In genomic region chr22:27063381-27063780, GRCh38 we compare ENCODE assay signal across 23 cellular contexts.
DNase-seq lines count a peak whose midpoint lies in the region; ATAC-seq and TF ChIP-seq lines count a peak whose summit lies in the region.
"Had no signal": no experiment of that assay in that cellular context is flagged by ENCODE, and none has a peak within 500 bp of the region (broad histone marks: within the 10 kb centered on the region; RNA-seq: fewer than 3 reads in every experiment).

No MANE protein-coding gene starts in this region.

- H3K9me3 ChIP-seq in A673 (ENCODE audit: low read depth, low read length, poor library complexity, severe bottlenecking): no peaks in the 10 kb centered on the region
- H3K9me3 ChIP-seq: Peyer's patch had no signal

- intact Hi-C loops in A673 (cut with micrococcal nuclease; ENCODE audit: unreplicated experiment) (loop anchor here (10.0 kb wide), 1 partner anchor 219 kb away; no protein-coding TSS in a partner anchor), lower leg skin (cut with DNase I; ENCODE audit: low total_unique reads) (no loop called here)

- WGBS in lower leg skin, 2 donors: 24 to 29% methylated on average over 5 of the region's 5 CpGs

- TF ChIP-seq POLR2A in lower leg skin (IDR thresholded peaks at IDR 0.05): no peak

- peak; percentile 83 for DNase-seq in A673 (ENCODE audit: low spot score)
- peak; percentile 18 for DNase-seq in GM03348 (ENCODE audit: low spot score)
- peak; percentile 7 for DNase-seq in fibroblast of the aortic adventitia (ENCODE audit: low read depth)
- DNase-seq in neural crest cell (ENCODE audit: low read depth, low spot score): peak; percentile 23
- DNase-seq in HUDEP-2 (lab: John Stamatoyannopoulos, UW; ENCODE audit: unreplicated experiment in 76 of 76): no peak
- DNase-seq in lower leg skin (ENCODE audit: low spot score in 2 of 2): no peak
- no peak for DNase-seq in activated CD4-positive, alpha-beta T cell treated with anti-CD3 and anti-CD28 coated beads for 4 hours
- DNase-seq in foreskin keratinocyte: no peak
- DNase-seq: CD4-positive, CD25-positive, alpha-beta regulatory T cell; DMS79; GOT3; HCEC 1CT; IMR-90; NCI-H1105; NCI-H146; NCI-H2029; NCI-H2171 treated with DMSO at 0.1 percent for 48 hours; NCI-H524 treated with DMSO at 0.1 percent for 48 hours; NCI-H82; Peyer's patch had no signal

- H3K9me3 Mint-ChIP-seq in neural crest cell: no peaks in the 10 kb centered on the region

- POLR2A ChIA-PET in A673 (lab: Charles Lee; ENCODE audit: low non-redundant PET): no interaction called here

- TF ChIP-seq CTCF in A673 (conservative IDR thresholded peaks at IDR 0.05; ENCODE audit: low read depth, low read length) (no peak), fibroblast of the aortic adventitia (IDR thresholded peaks at IDR 0.05; ENCODE audit: insufficient read depth, low read length) (no peak), neural crest cell (conservative IDR thresholded peaks at IDR 0.05) (no peak), lower leg skin (IDR thresholded peaks at IDR 0.05) (no peak), foreskin keratinocyte (conservative IDR thresholded peaks at IDR 0.05) (no peak)

- peak overlapping the region; percentile 14 for H3K27ac Mint-ChIP-seq in neural crest cell (ENCODE audit: unreplicated experiment)
- H3K27ac Mint-ChIP-seq: B cell; CD4-positive, CD25-positive, alpha-beta regulatory T cell had no signal

- no peaks in the 10 kb centered on the region for H3K36me3 Mint-ChIP-seq in neural crest cell (ENCODE audit: low read depth)
- H3K36me3 Mint-ChIP-seq: CD4-positive, CD25-positive, alpha-beta regulatory T cell had no signal

- BruUV-seq in A673 (replicated peaks; lab: Mats Ljungman, UMichigan): no TSS peak

- H3K4me3 ChIP-seq in A673 (ENCODE audit: low read depth, low read length, poor library complexity, severe bottlenecking) (no peak overlapping the region), fibroblast of the aortic adventitia (ENCODE audit: low read depth, low read length) (no peak overlapping the region), lower leg skin (ENCODE audit: low read depth, poor library complexity, severe bottlenecking) (no peak overlapping the region)
- H3K4me3 ChIP-seq: GM12878, Peyer's patch had no signal

- peak overlapping the region; percentile 76 for H3K27ac ChIP-seq in A673 (ENCODE audit: low read depth, low read length, poor library complexity, severe bottlenecking)
- H3K27ac ChIP-seq in foreskin keratinocyte: no peak overlapping the region
- H3K27ac ChIP-seq: KMS-11, Peyer's patch had no signal

- peaks cover 50% of the 10 kb centered on the region for H3K4me1 Mint-ChIP-seq in neural crest cell
- H3K4me1 Mint-ChIP-seq: B cell had no signal

- H3K27me3 Mint-ChIP-seq in neural crest cell (ENCODE audit: low read depth): no peaks in the 10 kb centered on the region
- H3K27me3 Mint-ChIP-seq: CD4-positive, CD25-positive, alpha-beta regulatory T cell had no signal

- peak overlapping the region; percentile 7 for H3K4me3 Mint-ChIP-seq in neural crest cell
- H3K4me3 Mint-ChIP-seq: B cell; CD4-positive, CD25-positive, alpha-beta regulatory T cell had no signal

- no peaks in the 10 kb centered on the region for H3K36me3 ChIP-seq in A673 (ENCODE audit: insufficient read depth, low read length, poor library complexity, severe bottlenecking)
- H3K36me3 ChIP-seq: Peyer's patch had no signal

- H3K27me3 ChIP-seq in A673 (replicated peaks; ENCODE audit: insufficient read depth, low read depth, low read length, poor library complexity) (no peaks in the 10 kb centered on the region), foreskin keratinocyte (peaks cover 40% of the 10 kb centered on the region)
- H3K27me3 ChIP-seq: Peyer's patch had no signal

- peaks cover 53% of the 10 kb centered on the region for H3K4me1 ChIP-seq in A673 (ENCODE audit: insufficient read depth, low read length, poor library complexity, severe bottlenecking)
- no peaks in the 10 kb centered on the region for H3K4me1 ChIP-seq in foreskin keratinocyte
- H3K4me1 ChIP-seq: Peyer's patch had no signal

- CTCF ChIA-PET in A673 (lab: Charles Lee): no interaction called here

- ATAC-seq in foreskin keratinocyte: no peak
- ATAC-seq: GM12878 had no signal

Comparison
In these comparisons a context has a peak if more than half of its experiments do, and no peak if none do; other contexts are left out.
1. DNase-seq: peak in A673 (single experiment), GM03348 (single experiment), fibroblast of the aortic adventitia (single experiment) and neural crest cell (single experiment); none in HUDEP-2 (0 of 76), lower leg skin (0 of 2), activated CD4-positive, alpha-beta T cell treated with anti-CD3 and anti-CD28 coated beads for 4 hours (0 of 2) and foreskin keratinocyte (0 of 2).